Comparison of ENCODE assay signal across 20 cellular contexts in the genomic region with DNA sequence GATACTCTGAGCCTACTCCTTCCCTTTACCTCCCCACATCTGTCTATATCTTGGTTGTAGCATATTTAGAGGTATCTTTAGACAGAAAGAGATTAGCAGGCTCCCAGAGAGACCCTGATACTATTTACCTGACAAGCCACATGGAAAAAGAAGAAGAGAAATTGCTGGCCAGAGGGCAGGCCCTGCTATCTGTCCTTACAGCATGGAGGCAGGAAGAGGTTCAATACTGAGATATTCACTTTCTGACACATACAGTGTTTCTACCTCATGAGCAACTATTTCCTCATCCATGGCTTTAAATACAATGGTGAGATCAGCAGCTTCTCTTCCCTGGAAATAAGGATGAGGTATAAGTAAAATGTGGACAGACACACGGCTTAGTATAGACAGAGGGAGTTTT. TPM values are rescaled to one million over a fixed set of nuclear protein-coding genes. Genes with fewer than 3 reads are reported as not detected.
DNase-seq lines count a peak whose midpoint lies in the region; ATAC-seq, FAIRE-seq and TF ChIP-seq lines count a peak whose summit lies in the region.
"Had no signal": no experiment of that assay in that cellular context is flagged by ENCODE, and none has a peak within 500 bp of the region (broad histone marks: within the 10 kb centered on the region; RNA-seq: fewer than 3 reads in every experiment).

No MANE protein-coding gene starts in this region.

- H3K4me3 ChIP-seq in PC-9, result no peak overlapping the region
- no peak overlapping the region for H3K4me3 ChIP-seq in colonic mucosa
- H3K4me3 ChIP-seq: tibial artery had no signal

- no peaks in the 10 kb centered on the region for H3K36me3 Mint-ChIP-seq in mesothelial cell of epicardium
- H3K36me3 Mint-ChIP-seq: activated CD4-positive, alpha-beta memory T cell treated with anti-CD3 and anti-CD28 coated beads for 36 hours had no signal

- peaks cover 22% of the 10 kb centered on the region for H3K4me1 ChIP-seq in PC-9 (replicated peaks; ENCODE audit: insufficient read depth)
- H3K4me1 ChIP-seq in colonic mucosa, result no peaks in the 10 kb centered on the region
- H3K4me1 ChIP-seq: tibial artery had no signal

- peaks cover 39% of the 10 kb centered on the region for H3K4me1 Mint-ChIP-seq in mesothelial cell of epicardium

- peak; percentile 66 for DNase-seq in ELR (ENCODE audit: low read depth)
- no peak for DNase-seq in PC-9
- DNase-seq in colonic mucosa, result no peak
- DNase-seq in mesothelial cell of epicardium (ENCODE audit: low spot score in 2 of 2, unreplicated experiment in 2 of 2), result no peak
- DNase-seq in D721Med (ENCODE audit: insufficient read length, low spot score), result no peak
- DNase-seq in activated CD8-positive, alpha-beta memory T cell treated with anti-CD3 and anti-CD28 coated beads for 24 hours, result no peak
- DNase-seq: activated CD4-positive, alpha-beta memory T cell treated with anti-CD3 and anti-CD28 coated beads for 36 hours; activated naive CD4-positive, alpha-beta T cell treated with anti-CD3 and anti-CD28 coated beads for 36 hours; aorta; CD8-positive, alpha-beta T cell; central memory CD4-positive, alpha-beta T cell; H9; NCI-H1417 treated with DMSO at 0.1 percent for 48 hours; NCI-H2171; NCI-H526 treated with DMSO at 0.1 percent for 48 hours; stimulated activated CD4-positive, alpha-beta T cell treated with anti-CD3 and anti-CD28 coated beads, Interleukin-2, amount 100 ng/mL, for 24 hours; stimulated activated naive CD4-positive, alpha-beta T cell; tibial artery had no signal

- no peaks in the 10 kb centered on the region for H3K27me3 Mint-ChIP-seq in mesothelial cell of epicardium (ENCODE audit: low read depth)
- H3K27me3 Mint-ChIP-seq: activated CD4-positive, alpha-beta memory T cell treated with anti-CD3 and anti-CD28 coated beads for 36 hours had no signal

- peaks cover 13% of the 10 kb centered on the region; the same call in 1 of the 2 replicates for H3F3A ChIP-seq in PC-9 (ENCODE audit: insufficient read depth, low read depth)

- intact Hi-C loops in PC-9 (cut with micrococcal nuclease; ENCODE audit: unreplicated experiment) (no loop called here), colonic mucosa (cut with DNase I) (no loop called here)

- H3K79me2 ChIP-seq in PC-9 (ENCODE audit: low read depth), result no peaks in the 10 kb centered on the region

- H2AFZ ChIP-seq in PC-9, result no peak overlapping the region

- ATAC-seq in GM21576 (IDR thresholded peaks at IDR 0.05; ENCODE audit: unreplicated experiment), result no peak
- ATAC-seq: CD8-positive, alpha-beta T cell had no signal

- H3K4me2 ChIP-seq in PC-9, result no peak overlapping the region

- POLR2A ChIA-PET in PC-9 (lab: Charles Lee; ENCODE audit: unreplicated experiment), result no interaction called here

- CTCF ChIA-PET in PC-9 (lab: Charles Lee), result no interaction called here

- no peaks in the 10 kb centered on the region for H3K9me3 Mint-ChIP-seq in mesothelial cell of epicardium
- H3K9me3 Mint-ChIP-seq: activated CD4-positive, alpha-beta memory T cell treated with anti-CD3 and anti-CD28 coated beads for 36 hours; activated naive CD4-positive, alpha-beta T cell treated with anti-CD3 and anti-CD28 coated beads for 36 hours; CD8-positive, alpha-beta T cell; H9; T-helper 1 cell treated with Interleukin-12 subunit alpha and Interleukin-12 subunit beta and Interleukin-4 antibody, amounts not matched to agents 30 μg/mL and 1 μg/mL, for 36 hours had no signal

- H3K9ac ChIP-seq in colonic mucosa (ENCODE audit: low read depth in 2 of 2, low read length in 2 of 2), result no peak overlapping the region

- H3K36me3 ChIP-seq in PC-9 (ENCODE audit: low read depth), result no peaks in the 10 kb centered on the region
- no peaks in the 10 kb centered on the region for H3K36me3 ChIP-seq in colonic mucosa
- H3K36me3 ChIP-seq: tibial artery had no signal

- TF ChIP-seq CTCF in PC-9 (conservative IDR thresholded peaks at IDR 0.05) (no peak), colonic mucosa (IDR thresholded peaks at IDR 0.05) (no peak), mesothelial cell of epicardium (IDR thresholded peaks at IDR 0.05; ENCODE audit: unreplicated experiment) (no peak), D721Med (IDR thresholded peaks at IDR 0.05; ENCODE audit: insufficient read depth, missing control alignments) (no peak)

- H3K27ac ChIP-seq in PC-9 (peak overlapping the region; percentile 68), colonic mucosa (peak overlapping the region; percentile 33)
- H3K27ac ChIP-seq: tibial artery had no signal

- no peak for FAIRE-seq in D721Med (lab: Jason Lieb, UNC)

- H3K9me3 ChIP-seq in PC-9 (ENCODE audit: insufficient read depth, low read depth) (no peaks in the 10 kb centered on the region), colonic mucosa (no peaks in the 10 kb centered on the region)
- H3K9me3 ChIP-seq: tibial artery had no signal

- peak overlapping the region; percentile 41 for H3K27ac Mint-ChIP-seq in mesothelial cell of epicardium
- H3K27ac Mint-ChIP-seq: activated CD4-positive, alpha-beta memory T cell treated with anti-CD3 and anti-CD28 coated beads for 36 hours; activated naive CD4-positive, alpha-beta T cell treated with anti-CD3 and anti-CD28 coated beads for 36 hours; CD8-positive, alpha-beta T cell; H9; T-helper 1 cell treated with Interleukin-12 subunit alpha and Interleukin-12 subunit beta and Interleukin-4 antibody, amounts not matched to agents 30 μg/mL and 1 μg/mL, for 36 hours had no signal

- BruUV-seq in PC-9 (replicated peaks; lab: Mats Ljungman, UMichigan), result no TSS peak

- H4K20me1 ChIP-seq in PC-9 (ENCODE audit: insufficient read depth), result no peaks in the 10 kb centered on the region

- H3K9me2 ChIP-seq in PC-9 (ENCODE audit: insufficient read depth), result no peaks in the 10 kb centered on the region

- H3K27me3 ChIP-seq in PC-9 (ENCODE audit: insufficient read depth, low read depth) (no peaks in the 10 kb centered on the region), colonic mucosa (no peaks in the 10 kb centered on the region)
- H3K27me3 ChIP-seq: tibial artery had no signal

- H3K4me3 Mint-ChIP-seq in mesothelial cell of epicardium, result no peak overlapping the region
- H3K4me3 Mint-ChIP-seq: activated CD4-positive, alpha-beta memory T cell treated with anti-CD3 and anti-CD28 coated beads for 36 hours; activated naive CD4-positive, alpha-beta T cell treated with anti-CD3 and anti-CD28 coated beads for 36 hours; CD8-positive, alpha-beta T cell; H9; T-helper 1 cell treated with Interleukin-12 subunit alpha and Interleukin-12 subunit beta and Interleukin-4 antibody, amounts not matched to agents 30 μg/mL and 1 μg/mL, for 36 hours had no signal

RNA-seq across cellular contexts. Expression of a gene that starts 33.9 kb away (rescaled TPM):
- 26.5 and 31.1 TPM in 2 replicates for total RNA-seq in PC-9 (2021)
- total RNA-seq in colonic mucosa, result 100 to 1,000 TPM; 151 to 156 TPM
- 63.1 to 70.0 TPM (median 69.5 TPM) in 3 replicates for total RNA-seq in mesothelial cell of epicardium
